Comparison of ENCODE assay signal across 8 cellular contexts in the genomic region with DNA sequence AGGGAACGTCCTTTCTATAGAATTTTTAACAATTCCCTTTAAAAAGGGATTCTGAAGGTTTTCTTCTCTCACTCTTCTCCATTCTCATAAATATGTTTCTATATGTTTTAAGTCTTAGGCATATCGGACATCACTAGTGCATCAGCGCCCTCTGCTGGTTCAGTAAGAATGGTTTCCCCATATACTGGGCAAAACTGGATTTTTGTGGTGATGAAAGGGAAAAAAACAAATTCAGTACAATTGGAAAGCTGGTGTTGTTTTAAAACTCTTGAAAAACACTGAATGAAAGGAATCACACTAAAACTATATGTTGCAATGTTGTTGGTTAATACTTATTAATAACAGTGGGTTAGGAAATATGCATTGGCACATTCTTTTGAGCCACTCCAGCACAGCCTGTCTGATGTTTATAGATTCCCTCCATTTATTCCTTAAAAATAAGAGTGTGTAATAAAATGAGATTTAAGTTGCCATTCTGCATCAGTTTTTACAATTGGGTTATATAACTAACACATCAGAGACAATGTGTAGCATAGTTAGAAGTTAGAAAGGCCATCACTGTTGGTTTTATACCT. TPM values are rescaled to one million over a fixed set of nuclear protein-coding genes. Genes with fewer than 3 reads are reported as not detected.
A peak's percentile ranks its signal among the peaks of the same experiment; 100 is the strongest.
DNase-seq lines count a peak whose midpoint lies in the region; ATAC-seq and TF ChIP-seq lines count a peak whose summit lies in the region.

No MANE protein-coding gene starts in this region.

- no peaks in the 10 kb centered on the region for H3K4me1 ChIP-seq in colonic mucosa
- H3K4me1 ChIP-seq in lung (ENCODE audit: control insufficient read depth in 2 of 2, insufficient read depth in 2 of 2, low read length in 2 of 2), result no peaks in the 10 kb centered on the region

- ATAC-seq in GM19023 (IDR thresholded peaks at IDR 0.05; ENCODE audit: unreplicated experiment), result peak; percentile 91
- ATAC-seq in HG03342 (IDR thresholded peaks at IDR 0.05; ENCODE audit: unreplicated experiment), result peak; percentile 77
- no peak for ATAC-seq in lung (ENCODE audit: insufficient read depth, low FRiP score)

- no peak overlapping the region for H3K4me3 ChIP-seq in colonic mucosa
- H3K4me3 ChIP-seq in lung, result no peak overlapping the region

- H3K9me3 ChIP-seq in colonic mucosa, result no peaks in the 10 kb centered on the region
- no peaks in the 10 kb centered on the region for H3K9me3 ChIP-seq in lung (ENCODE audit: control insufficient read depth in 2 of 2, insufficient read depth in 1 of 2, low read length in 1 of 2)

- DNase-seq in AG20443 (ENCODE audit: low spot score), result peak; percentile 46
- peak; percentile 19 for DNase-seq in NCI-H510A (lab: John Stamatoyannopoulos, UW)
- peak; percentile 75 to 76 for DNase-seq in activated CD4-positive, alpha-beta T cell treated with anti-CD3 and anti-CD28 coated beads for 4 hours
- DNase-seq in colonic mucosa, result peak; percentile 77
- peak; percentile 62 for DNase-seq in lung (ENCODE audit: low spot score)
- DNase-seq in stimulated activated CD8-positive, alpha-beta memory T cell treated with anti-CD3 and anti-CD28 coated beads, Interleukin-12 subunit alpha, Interleukin-12 subunit beta, amount 100 ng/mL, for 4 hours (ENCODE audit: low read depth), result peak; percentile 22

- H3K27ac ChIP-seq in colonic mucosa, result no peak overlapping the region
- no peak overlapping the region for H3K27ac ChIP-seq in lung (ENCODE audit: low read depth in 1 of 2, low read length in 1 of 2)

- TF ChIP-seq CTCF in colonic mucosa (IDR thresholded peaks at IDR 0.05), result peak; percentile 83
- peak; percentile 78 for TF ChIP-seq CTCF in lung (IDR thresholded peaks at IDR 0.05; ENCODE audit: control extremely low read depth, extremely low read depth)

- intact Hi-C loops in colonic mucosa (cut with DNase I), result loop anchor here (2.0 kb wide), 1 partner anchor 150 kb away; no protein-coding TSS in a partner anchor

- no peak overlapping the region for H3K9ac ChIP-seq in colonic mucosa (ENCODE audit: low read depth in 2 of 2, low read length in 2 of 2)

- H3K36me3 ChIP-seq in colonic mucosa (no peaks in the 10 kb centered on the region), lung (ENCODE audit: control insufficient read depth in 2 of 2, insufficient read depth in 2 of 2, low read length in 2 of 2) (peaks cover 0 to 2% of the 10 kb centered on the region in 2 donors)

- no peaks in the 10 kb centered on the region for H3K27me3 ChIP-seq in colonic mucosa
- H3K27me3 ChIP-seq in lung (ENCODE audit: control insufficient read depth, insufficient read depth), result no peaks in the 10 kb centered on the region

- WGBS in lung, 2 donors, result 5 to 9% methylated on average over 3 of the region's 3 CpGs

RNA-seq across cellular contexts. Expression of a gene that starts 15.8 kb away (rescaled TPM):
- total RNA-seq in colonic mucosa, result 10 to 100 TPM; 18.3 to 22.6 TPM
- total RNA-seq in lung, result 10 to 100 TPM; 17.1 to 21.2 TPM
- polyA plus RNA-seq in lung, result 10 to 100 TPM; 12.0 to 16.3 TPM

RNA-seq across cellular contexts. Expression of a gene that starts 16.0 kb away (rescaled TPM):
- total RNA-seq in colonic mucosa (10 to 100 TPM; 12.2 to 21.4 TPM), lung (10 to 100 TPM; 16.2 to 17.0 TPM)
- 10 to 100 TPM; 10.8 to 16.1 TPM for polyA plus RNA-seq in lung

Comparison
In these comparisons a context has a peak if more than half of its experiments do, and no peak if none do; other contexts are left out.
1. DNase-seq: peak in every context shown above with its lines; median percentile 77 in colonic mucosa; 76 in activated CD4-positive, alpha-beta T cell treated with anti-CD3 and anti-CD28 coated beads for 4 hours; 62 in lung; 46 in AG20443; 22 in stimulated activated CD8-positive, alpha-beta memory T cell treated with anti-CD3 and anti-CD28 coated beads, Interleukin-12 subunit alpha, Interleukin-12 subunit beta, amount 100 ng/mL, for 4 hours; 19 in NCI-H510A.